In the genomic region with DNA sequence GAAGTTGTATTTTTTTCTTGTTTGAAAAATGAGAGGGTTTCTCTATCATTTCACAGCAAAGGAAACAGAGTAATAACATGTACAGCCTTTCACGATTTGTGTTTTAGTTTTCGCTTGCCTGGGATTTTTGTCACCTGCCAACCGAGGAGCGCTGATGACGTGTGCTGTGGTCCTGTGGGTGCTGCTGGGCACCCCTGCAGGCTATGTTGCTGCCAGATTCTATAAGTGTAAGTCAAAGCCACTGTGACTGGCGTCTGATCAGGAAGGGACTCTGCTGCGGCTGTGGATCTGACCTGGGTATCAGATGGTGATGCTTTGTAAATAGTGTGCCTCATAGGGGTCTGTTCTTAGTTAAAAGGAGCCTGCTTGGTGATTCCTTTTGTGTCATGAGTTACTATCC, we compare ENCODE assay signal across 1 cellular context.
TF ChIP-seq lines count a peak whose summit lies in the region.

No MANE protein-coding gene starts in this region.

TF ChIP-seq in GM12878, 131 proteins besides CTCF, POLR2A, EP300 and RAD21:
- peak; percentile 33; the same call in 1 of the 2 replicates for TF ChIP-seq CREB1 (IDR thresholded peaks at IDR 0.05; ENCODE audit: low read depth)
- TF ChIP-seq E2F4 (IDR thresholded peaks at IDR 0.05; ENCODE audit: low read depth, low read length) = no peak
